Comparison of ENCODE assay signal across 24 cellular contexts in the genomic region with DNA sequence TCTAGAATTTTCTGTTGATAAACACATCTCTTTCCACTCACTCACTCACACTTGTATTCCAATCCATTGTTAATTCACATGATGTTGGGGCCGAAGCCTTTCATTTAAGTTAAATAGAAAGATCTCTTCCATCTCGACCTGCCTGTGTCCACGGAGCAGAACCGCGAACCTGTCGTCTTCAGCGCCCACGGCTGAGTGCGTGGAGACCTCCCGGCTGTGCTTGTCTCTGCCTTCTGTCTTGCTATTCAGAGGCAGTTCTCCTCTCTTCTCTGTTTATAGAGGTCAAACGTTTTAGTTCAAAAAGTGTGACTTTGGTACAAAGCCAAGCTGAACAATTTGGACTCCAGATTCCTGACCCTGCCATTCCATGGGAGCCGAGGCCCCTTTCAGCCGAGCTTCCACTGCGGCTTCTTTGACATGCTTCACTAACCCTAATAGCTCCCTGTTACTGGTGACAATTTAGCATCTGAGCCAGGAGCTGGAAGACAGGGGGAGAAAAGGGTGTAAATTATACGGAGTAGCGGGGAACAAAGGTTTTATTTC.
A peak's percentile ranks its signal among the peaks of the same experiment; 100 is the strongest.
DNase-seq lines count a peak whose midpoint lies in the region; ATAC-seq and TF ChIP-seq lines count a peak whose summit lies in the region.
"Had no signal": no experiment of that assay in that cellular context is flagged by ENCODE, and none has a peak within 500 bp of the region (broad histone marks: within the 10 kb centered on the region; RNA-seq: fewer than 3 reads in every experiment).

No MANE protein-coding gene starts in this region.

- no peak for ATAC-seq in sciatic nerve
- no peak for ATAC-seq in GM21360 (IDR thresholded peaks at IDR 0.05; ENCODE audit: unreplicated experiment)
- ATAC-seq in HG03139 (IDR thresholded peaks at IDR 0.05; ENCODE audit: unreplicated experiment), result no peak
- ATAC-seq: CD8-positive, alpha-beta T cell; Panc1; SK-N-SH treated with all-trans-retinoic acid at 6 μM for 48 hours had no signal

- H3K27ac Mint-ChIP-seq in nephron progenitor cell, result peak overlapping the region; percentile 15
- H3K27ac Mint-ChIP-seq: CD8-positive, alpha-beta T cell; IgD-negative memory B cell had no signal

- DNase-seq in DMS79 (lab: John Stamatoyannopoulos, UW), result peak; percentile 18
- peak; percentile 38 for DNase-seq in coronary artery (ENCODE audit: low spot score)
- peak; percentile 45 for DNase-seq in nephron progenitor cell
- DNase-seq in posterior vena cava (ENCODE audit: low spot score), result peak; percentile 66
- DNase-seq in OCI-M2 (lab: John Stamatoyannopoulos, UW; ENCODE audit: unreplicated experiment), result no peak
- no peak for DNase-seq in sciatic nerve (ENCODE audit: low spot score)
- DNase-seq: 8988T, AML-193, C1 segment of cervical spinal cord, Calu3, EL, GF-D8, NCI-H1436, NCI-H2029, NCI-H2227 treated with DMSO at 0.1 percent for 48 hours, NCI-H510A, NCI-H748 treated with DMSO at 0.1 percent for 48 hours, SIG-M5 had no signal

- peaks cover 29% of the 10 kb centered on the region for H3K27me3 Mint-ChIP-seq in nephron progenitor cell (ENCODE audit: low read depth, poor library complexity)
- H3K27me3 Mint-ChIP-seq: IgD-negative memory B cell had no signal

- no peak for TF ChIP-seq CTCF in coronary artery (IDR thresholded peaks at IDR 0.05)
- no peak for TF ChIP-seq CTCF in nephron progenitor cell (IDR thresholded peaks at IDR 0.05)

- peak overlapping the region; percentile 52 for H3K4me3 Mint-ChIP-seq in nephron progenitor cell
- H3K4me3 Mint-ChIP-seq: CD8-positive, alpha-beta T cell; IgD-negative memory B cell had no signal

- H3K36me3 Mint-ChIP-seq in nephron progenitor cell (ENCODE audit: low read depth), result peaks cover 9% of the 10 kb centered on the region
- H3K36me3 Mint-ChIP-seq: CD8-positive, alpha-beta T cell; IgD-negative memory B cell had no signal

- H3K4me1 Mint-ChIP-seq in nephron progenitor cell, result peaks cover 57% of the 10 kb centered on the region
- H3K4me1 Mint-ChIP-seq: IgD-negative memory B cell had no signal

- no peak overlapping the region for H3K4me3 ChIP-seq in coronary artery

- H3K9me3 Mint-ChIP-seq in nephron progenitor cell, result peaks cover 23% of the 10 kb centered on the region

- intact Hi-C loops in posterior vena cava (cut with DNase I) (no loop called here), sciatic nerve (cut with DNase I) (no loop called here)

- H3K27ac ChIP-seq in coronary artery, result no peak overlapping the region

Comparison
In these comparisons a context has a peak if more than half of its experiments do, and no peak if none do; other contexts are left out.
1. DNase-seq: peak in DMS79 (single experiment), coronary artery (single experiment), nephron progenitor cell (single experiment) and posterior vena cava (single experiment); none in OCI-M2 (single experiment) and sciatic nerve (single experiment).